ENCODE assay signal across 19 cellular contexts in genomic region chr11:47308050-47308823, GRCh38. TPM values are rescaled to one million over a fixed set of nuclear protein-coding genes. Genes with fewer than 3 reads are reported as not detected.
DNase-seq lines count a peak whose midpoint lies in the region; TF ChIP-seq lines count a peak whose summit lies in the region.
"Had no signal": no experiment of that assay in that cellular context is flagged by ENCODE, and none has a peak within 500 bp of the region (broad histone marks: within the 10 kb centered on the region; RNA-seq: fewer than 3 reads in every experiment).

No MANE protein-coding gene starts in this region.

- peak overlapping the region; percentile 39 for H3K27ac Mint-ChIP-seq in neural crest cell (ENCODE audit: unreplicated experiment)

- no peaks in the 10 kb centered on the region for H3K27me3 ChIP-seq in NT2/D1 (ENCODE audit: insufficient read depth, insufficient read length)
- H3K27me3 ChIP-seq: SJSA1 had no signal

- H3K4me1 Mint-ChIP-seq in neural crest cell: peaks cover 7% of the 10 kb centered on the region

- no peak overlapping the region for H3K4me3 ChIP-seq in NT2/D1 (ENCODE audit: insufficient read length, low read depth)
- H3K4me3 ChIP-seq: PC-9, SJSA1 had no signal

- H3K9me3 ChIP-seq in NT2/D1 (ENCODE audit: insufficient read depth, low read length): peaks cover 4% of the 10 kb centered on the region; the same call in 1 of the 2 replicates
- H3K9me3 ChIP-seq: SJSA1 had no signal

- peak; percentile 57 for DNase-seq in DMS79 (lab: John Stamatoyannopoulos, UW)
- peak; percentile 62 for DNase-seq in DMS79 treated with DMSO at 0.1 percent for 48 hours (lab: John Stamatoyannopoulos, UW)
- DNase-seq in NT2/D1 (ENCODE audit: low read depth, low spot score): peak; percentile 40
- DNase-seq in neural crest cell (ENCODE audit: low read depth, low spot score): no peak
- DNase-seq in islet precursor cell: no peak
- DNase-seq in RPMI8226: no peak
- no peak for DNase-seq in effector CD8-positive, alpha-beta T cell (lab: John Stamatoyannopoulos, UW)
- no peak for DNase-seq in GM13976 (ENCODE audit: low spot score)
- DNase-seq: AML-193, GDM1, KG1, NCI-H1105 treated with DMSO at 0.1 percent for 48 hours, NCI-H1694, NCI-H2081 treated with DMSO at 0.1 percent for 48 hours, NCI-H226, NCI-H524, PC-9 had no signal

- H3K36me3 Mint-ChIP-seq in neural crest cell (ENCODE audit: low read depth): peaks cover 13% of the 10 kb centered on the region

- H3K4me1 ChIP-seq in NT2/D1 (ENCODE audit: insufficient read depth, insufficient read length): peaks cover 9% of the 10 kb centered on the region
- H3K4me1 ChIP-seq: SJSA1 had no signal

- peaks cover 57% of the 10 kb centered on the region for H3K36me3 ChIP-seq in NT2/D1 (ENCODE audit: insufficient read depth, insufficient read length, low read length)

- TF ChIP-seq CTCF in neural crest cell (conservative IDR thresholded peaks at IDR 0.05) (no peak), GM13976 (IDR thresholded peaks at IDR 0.05; ENCODE audit: borderline replicate concordance, control extremely low read depth, extremely low read depth, insufficient read depth, missing control alignments) (no peak)

- in situ Hi-C loops in GM13976 (cut with MboI; ENCODE audit: low sequenced_read_pairs, unreplicated experiment): no loop called here

- H3K4me3 Mint-ChIP-seq in neural crest cell: no peak overlapping the region

- peaks cover 3% of the 10 kb centered on the region for H3K9me3 Mint-ChIP-seq in neural crest cell

- no peak overlapping the region for H3K9ac ChIP-seq in NT2/D1 (ENCODE audit: insufficient read length, low read depth)

- no peaks in the 10 kb centered on the region for H3K27me3 Mint-ChIP-seq in neural crest cell (ENCODE audit: low read depth)

RNA-seq across cellular contexts. Expression of gene MADD, which starts 38.3 kb away (rescaled TPM):
- total RNA-seq in neural crest cell: 56.2 and 59.2 TPM in 2 replicates

RNA-seq across cellular contexts. Expression of gene MYBPC3, which starts 44.3 kb away (rescaled TPM):
- total RNA-seq in neural crest cell: not detected in 2 replicates
- total RNA-seq: H1, PC-9, SJSA1 had no signal

RNA-seq across cellular contexts. Expression of gene NR1H3, which starts 50.4 kb away (rescaled TPM):
- total RNA-seq in neural crest cell: 15.2 and 19.1 TPM in 2 replicates

RNA-seq across cellular contexts. Expression of gene ACP2, which starts 59.6 kb away (rescaled TPM):
- total RNA-seq in neural crest cell: 41.0 and 41.7 TPM in 2 replicates

Comparison
In these comparisons a context has a peak if more than half of its experiments do, and no peak if none do; other contexts are left out.
1. DNase-seq: peak in DMS79 (single experiment), DMS79 treated with DMSO at 0.1 percent for 48 hours (single experiment) and NT2/D1 (single experiment); none in neural crest cell (single experiment), islet precursor cell (single experiment), RPMI8226 (single experiment), effector CD8-positive, alpha-beta T cell (single experiment) and GM13976 (single experiment).